Comparison of ENCODE assay signal across 1 cellular context in genomic region chrX:103864149-103864548, GRCh38.
TF ChIP-seq lines count a peak whose summit lies in the region.

No MANE protein-coding gene starts in this region.

TF ChIP-seq in A549, 52 proteins besides CTCF, POLR2A, EP300 and RAD21 (continued from another document):
- TF ChIP-seq ATOH8 (CRISPR knock-in tag; IDR thresholded peaks at IDR 0.05; ENCODE audit: low read depth) (no peak), HOXB5 (CRISPR knock-in tag; IDR thresholded peaks at IDR 0.05) (no peak), FOSL2 (IDR thresholded peaks at IDR 0.05) (no peak), FOSL2 (CRISPR knock-in tag; IDR thresholded peaks at IDR 0.05) (no peak), POLR2AphosphoS2 (conservative IDR thresholded peaks at IDR 0.05; ENCODE audit: low read length) (no peak), USF2 (IDR thresholded peaks at IDR 0.05) (no peak)
